In genomic region chr3:161672478-161672877, GRCh38 we compare ENCODE assay signal across 18 cellular contexts.
"Had no signal": no experiment of that assay in that cellular context is flagged by ENCODE, and none has a peak within 500 bp of the region (broad histone marks: within the 10 kb centered on the region; RNA-seq: fewer than 3 reads in every experiment).

No MANE protein-coding gene starts in this region.

- H3K4me3 ChIP-seq: adrenal gland, mucosa of descending colon, neural progenitor cell, smooth muscle cell, testis, upper lobe of right lung had no signal

- H3K27me3 ChIP-seq: adrenal gland, neural progenitor cell, testis, upper lobe of right lung had no signal

- H3K4me1 ChIP-seq: adrenal gland, testis, upper lobe of right lung had no signal

- H3K27ac ChIP-seq: adrenal gland, neural progenitor cell, testis, upper lobe of right lung had no signal

- DNase-seq: activated CD4-positive, alpha-beta T cell treated with anti-CD3 and anti-CD28 coated beads for 36 hours; activated CD4-positive, alpha-beta T cell treated with anti-CD3 and anti-CD28 coated beads, Interleukin-2, amount 50 U/mL, for 48 hours; activated gamma-delta T cell treated with Interleukin-2 at 50 U/mL for 16 hours; adrenal gland; effector CD8-positive, alpha-beta T cell; foreskin fibroblast; hippocampal formation; mucosa of descending colon; naive B cell; stimulated activated CD4-positive, alpha-beta T cell treated with anti-CD3 and anti-CD28 coated beads, Interleukin-4, amount 100 ng/mL, for 1 hour; testis; upper lobe of right lung had no signal

- H3K9me3 ChIP-seq: adrenal gland, mucosa of descending colon, testis, upper lobe of right lung had no signal

- ATAC-seq: activated CD4-positive, alpha-beta T cell treated with anti-CD3 and anti-CD28 coated beads for 36 hours; activated naive CD4-positive, alpha-beta T cell treated with anti-CD3 and anti-CD28 coated beads, Interleukin-2, amount 50 U/mL, for 72 hours; mucosa of descending colon; sciatic nerve; stimulated activated effector memory CD8-positive, alpha-beta T cell treated with anti-CD3 and anti-CD28 coated beads, Interleukin-12 subunit alpha, Interleukin-12 subunit beta, amount 100 ng/mL, for 72 hours; upper lobe of right lung; WTC11 had no signal
